14 cellular contexts compared by ENCODE assay signal in genomic region chr1:206674236-206674635, GRCh38. TPM values are rescaled to one million over a fixed set of nuclear protein-coding genes. Genes with fewer than 3 reads are reported as not detected.
DNase-seq lines count a peak whose midpoint lies in the region; ATAC-seq and TF ChIP-seq lines count a peak whose summit lies in the region.
"Had no signal": no experiment of that assay in that cellular context is flagged by ENCODE, and none has a peak within 500 bp of the region (broad histone marks: within the 10 kb centered on the region; RNA-seq: fewer than 3 reads in every experiment).

No MANE protein-coding gene starts in this region.

- no peak for DNase-seq in GM23248
- no peak for DNase-seq in adipocyte (ENCODE audit: low read depth)
- no peak for DNase-seq in hepatocyte (ENCODE audit: low spot score)
- DNase-seq in NCI-H1105 (lab: John Stamatoyannopoulos, UW) = no peak
- no peak for DNase-seq in Ammon's horn (ENCODE audit: low spot score)
- DNase-seq: activated CD4-positive, alpha-beta T cell treated with anti-CD3 and anti-CD28 coated beads for 4 hours; BE2C; DMS79; NCI-H2029 treated with DMSO at 0.1 percent for 48 hours; stimulated activated CD4-positive, alpha-beta T cell treated with anti-CD3 and anti-CD28 coated beads, Interleukin-4, amount 100 ng/mL, for 4 hours; T-helper 9 cell had no signal

- no peak overlapping the region for H3K4me3 ChIP-seq in GM23248
- no peak overlapping the region for H3K4me3 ChIP-seq in adipocyte (ENCODE audit: low read length)
- H3K4me3 ChIP-seq in hepatocyte = no peak overlapping the region
- no peak overlapping the region for H3K4me3 ChIP-seq in skeletal muscle tissue (ENCODE audit: low read length in 3 of 3)

- H3K4me1 ChIP-seq in GM23248 (ENCODE audit: insufficient read depth) (peaks cover 27% of the 10 kb centered on the region), adipocyte (ENCODE audit: control insufficient read depth, insufficient read depth, low read length) (peaks cover 17% of the 10 kb centered on the region), hepatocyte (ENCODE audit: insufficient read depth) (peaks cover 25% of the 10 kb centered on the region), skeletal muscle tissue (ENCODE audit: control insufficient read depth in 3 of 3, insufficient read depth in 3 of 3, low read length in 3 of 3) (peaks cover 14 to 21% (median 15%) of the 10 kb centered on the region in 3 donors)

- no peaks in the 10 kb centered on the region for H3K9me2 ChIP-seq in GM23248 (ENCODE audit: insufficient read depth)
- no peaks in the 10 kb centered on the region for H3K9me2 ChIP-seq in hepatocyte (replicated peaks; ENCODE audit: insufficient read depth)

- H4K20me1 ChIP-seq in GM23248 (ENCODE audit: insufficient read depth) = no peaks in the 10 kb centered on the region
- H4K20me1 ChIP-seq in hepatocyte (ENCODE audit: insufficient read depth, poor library complexity, severe bottlenecking) = no peaks in the 10 kb centered on the region

- 86 to 87% methylated on average over 3 of the region's 3 CpGs for WGBS in GM23248 (ENCODE audit: low coverage in 1 of 2, low lambda C conversion rate in 2 of 2, missing lambda C conversion rate in 2 of 2), 2 experiments
- WGBS in hepatocyte (ENCODE audit: low lambda C conversion rate, missing lambda C conversion rate) = 95% methylated on average over 3 of the region's 3 CpGs

- peak overlapping the region; percentile 28 for H2AFZ ChIP-seq in GM23248
- H2AFZ ChIP-seq in hepatocyte = no peak overlapping the region

- H3F3A ChIP-seq in GM23248 (ENCODE audit: insufficient read depth) = peaks cover 10% of the 10 kb centered on the region

- H3K79me2 ChIP-seq in GM23248 (ENCODE audit: insufficient read depth) (no peaks in the 10 kb centered on the region), hepatocyte (no peaks in the 10 kb centered on the region)

- H3K36me3 ChIP-seq in GM23248 (ENCODE audit: low read depth) (no peaks in the 10 kb centered on the region), adipocyte (ENCODE audit: control insufficient read depth, insufficient read depth, low read length, severe bottlenecking) (no peaks in the 10 kb centered on the region), hepatocyte (replicated peaks; ENCODE audit: insufficient read depth, low read depth) (no peaks in the 10 kb centered on the region), skeletal muscle tissue (ENCODE audit: control insufficient read depth in 3 of 3, insufficient read depth in 3 of 3, low read length in 3 of 3) (no peaks in the 10 kb centered on the region)
- H3K36me3 ChIP-seq: BE2C had no signal

- H3K9ac ChIP-seq in GM23248 (peak overlapping the region; percentile 58), adipocyte (ENCODE audit: low read length) (peak overlapping the region; percentile 2), skeletal muscle tissue (ENCODE audit: low read depth in 1 of 3, low read length in 3 of 3) (no peak overlapping the region)

- H3K4me2 ChIP-seq in GM23248 (ENCODE audit: unreplicated experiment) = peak overlapping the region; percentile 32
- no peak overlapping the region for H3K4me2 ChIP-seq in hepatocyte

- H3K9me3 ChIP-seq in GM23248 (ENCODE audit: low read depth) (no peaks in the 10 kb centered on the region), adipocyte (ENCODE audit: control insufficient read depth, low read length) (no peaks in the 10 kb centered on the region), hepatocyte (ENCODE audit: low read depth) (no peaks in the 10 kb centered on the region), skeletal muscle tissue (ENCODE audit: control insufficient read depth in 3 of 3, low read length in 3 of 3) (no peaks in the 10 kb centered on the region)
- H3K9me3 ChIP-seq: BE2C had no signal

- TF ChIP-seq CTCF in hepatocyte (IDR thresholded peaks at IDR 0.05; ENCODE audit: poor library complexity) = no peak

- H3K27ac ChIP-seq in GM23248 (peak overlapping the region; percentile 85), hepatocyte (peak overlapping the region; percentile 77), skeletal muscle tissue (ENCODE audit: low read depth, low read length) (peak overlapping the region; percentile 45)

- no peak for ATAC-seq in HG03135 (IDR thresholded peaks at IDR 0.05; ENCODE audit: unreplicated experiment)
- no peak for ATAC-seq in GM19467 (IDR thresholded peaks at IDR 0.05; ENCODE audit: unreplicated experiment)

- in situ Hi-C loops in GM23248 (cut with MboI) = no loop called here

- H3K27me3 ChIP-seq in GM23248 (replicated peaks; ENCODE audit: insufficient read depth) (no peaks in the 10 kb centered on the region), adipocyte (replicated peaks; ENCODE audit: control insufficient read depth, insufficient read depth, low read length) (no peaks in the 10 kb centered on the region), hepatocyte (no peaks in the 10 kb centered on the region), skeletal muscle tissue (ENCODE audit: control insufficient read depth in 3 of 3, insufficient read depth in 3 of 3, low read length in 3 of 3) (no peaks in the 10 kb centered on the region)
- H3K27me3 ChIP-seq: BE2C had no signal

RNA-seq across cellular contexts. Expression of gene MAPKAPK2, which starts 10.5 kb away (rescaled TPM):
- total RNA-seq in GM23248 (2014; rRNA removed; shearing (Covaris generic)) = 50.6 and 63.3 TPM in 2 replicates
- polyA plus RNA-seq in GM23248 (2016; fragmentation: Nextera tagmentation; extraction: Ambion mirVana) (7.5 and 8.8 TPM in 2 replicates), hepatocyte (12.8 and 13.3 TPM in 2 replicates)
- total RNA-seq in hepatocyte (38.9 and 39.4 TPM in 2 replicates), skeletal muscle tissue (26.6 TPM)

RNA-seq across cellular contexts. Expression of gene DYRK3, which starts 38.9 kb away (rescaled TPM):
- 28.8 and 31.5 TPM in 2 replicates for total RNA-seq in GM23248 (2014; rRNA removed; shearing (Covaris generic))
- polyA plus RNA-seq in GM23248 (2016; fragmentation: Nextera tagmentation; extraction: Ambion mirVana) (16.9 and 18.2 TPM in 2 replicates), hepatocyte (5.8 and 8.9 TPM in 2 replicates)
- total RNA-seq in hepatocyte (4.6 and 6.2 TPM in 2 replicates), skeletal muscle tissue (13.0 TPM)

Comparison
In these comparisons a context has a peak if more than half of its experiments do, and no peak if none do; other contexts are left out.
1. H3K9ac ChIP-seq: peak in GM23248 (single experiment) and adipocyte (single experiment); none in skeletal muscle tissue (0 of 3).
2. Peak in every context shown above with its lines, with median percentiles within 50 percentile points of each other: H3K27ac ChIP-seq.